In the genomic region with DNA sequence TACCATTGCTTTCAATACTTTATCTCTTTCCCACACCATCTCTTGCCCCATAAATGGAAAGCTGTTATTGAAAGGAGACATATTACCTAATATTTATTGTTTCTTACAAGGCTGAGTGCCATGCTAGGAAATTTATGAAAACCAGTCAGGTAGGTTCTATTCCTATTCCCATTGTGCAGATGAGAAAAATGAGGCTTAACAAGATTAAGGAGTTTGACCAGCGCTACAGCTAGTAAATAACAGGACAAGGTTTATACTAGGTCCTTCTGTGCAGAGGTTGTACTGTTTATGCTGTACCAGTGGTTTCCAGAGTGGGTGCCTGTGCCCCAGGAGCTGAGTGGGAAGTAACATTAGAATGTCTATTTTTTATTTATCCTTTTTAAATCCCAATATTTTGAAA, we compare ENCODE assay signal across 24 cellular contexts. TPM values are rescaled to one million over a fixed set of nuclear protein-coding genes. Genes with fewer than 3 reads are reported as not detected.
DNase-seq lines count a peak whose midpoint lies in the region; ATAC-seq, FAIRE-seq and TF ChIP-seq lines count a peak whose summit lies in the region.
"Had no signal": no experiment of that assay in that cellular context is flagged by ENCODE, and none has a peak within 500 bp of the region (broad histone marks: within the 10 kb centered on the region; RNA-seq: fewer than 3 reads in every experiment).

No MANE protein-coding gene starts in this region.

- no peak overlapping the region for H3K4me3 Mint-ChIP-seq in immature natural killer cell
- H3K4me3 Mint-ChIP-seq: CD4-positive, alpha-beta T cell; CD8-positive, alpha-beta memory T cell had no signal

- H3F3A ChIP-seq in GM23248 (ENCODE audit: insufficient read depth), result peaks cover 43% of the 10 kb centered on the region

- no peak for FAIRE-seq in GM12891 (lab: Jason Lieb, UNC)
- FAIRE-seq: A549, D721Med, GM12878, GM18507, H54 had no signal

- ATAC-seq in esophagus mucosa, result peak; percentile 53
- ATAC-seq: A549, GM12878 had no signal

- H3K4me2 ChIP-seq in GM23248 (ENCODE audit: unreplicated experiment), result no peak overlapping the region
- H3K4me2 ChIP-seq: A549; BLaER1 treated with 17β-estradiol and CSF1 and Interleukin-3, amounts not matched to agents 10 nM and 100 nM had no signal

- H3K36me3 Mint-ChIP-seq in immature natural killer cell, result no peaks in the 10 kb centered on the region
- H3K36me3 Mint-ChIP-seq: CD14-positive monocyte had no signal

- H3K4me1 Mint-ChIP-seq in immature natural killer cell, result no peaks in the 10 kb centered on the region
- H3K4me1 Mint-ChIP-seq: CD14-positive monocyte had no signal

- H3K27me3 ChIP-seq in GM23248 (replicated peaks; ENCODE audit: insufficient read depth), result no peaks in the 10 kb centered on the region
- no peaks in the 10 kb centered on the region for H3K27me3 ChIP-seq in ascending aorta
- H3K27me3 ChIP-seq: BLaER1 treated with 17β-estradiol and CSF1 and Interleukin-3, amounts not matched to agents 10 nM and 100 nM had no signal

- TF ChIP-seq POLR2A in GM12891 (IDR thresholded peaks at IDR 0.05; ENCODE audit: low read depth, low read length), result no peak

- no peak overlapping the region for H2AFZ ChIP-seq in GM23248

- H3K9me3 ChIP-seq in GM23248 (ENCODE audit: low read depth), result no peaks in the 10 kb centered on the region
- H3K9me3 ChIP-seq in ascending aorta, result no peaks in the 10 kb centered on the region
- H3K9me3 ChIP-seq: A549; BE2C; BLaER1 treated with 17β-estradiol and CSF1 and Interleukin-3, amounts not matched to agents 10 nM and 100 nM; HAP-1 had no signal

- H3K4me1 ChIP-seq in GM23248 (ENCODE audit: insufficient read depth), result peaks cover 66% of the 10 kb centered on the region
- peaks cover 12 to 32% of the 10 kb centered on the region in 2 donors for H3K4me1 ChIP-seq in ascending aorta
- H3K4me1 ChIP-seq: BE2C had no signal

- no peak for DNase-seq in GM23248
- peak; percentile 56 for DNase-seq in LNCaP clone FGC (ENCODE audit: low read depth)
- DNase-seq in immature natural killer cell, result no peak
- DNase-seq in ascending aorta (ENCODE audit: low spot score in 2 of 2), result no peak
- no peak for DNase-seq in GM12891 (ENCODE audit: insufficient read length, low spot score)
- DNase-seq: 8988T; ACHN; AML-193; BE2C; CD4-positive, alpha-beta T cell; CD8-positive, alpha-beta memory T cell; DMS 273 treated with DMSO at 0.1 percent for 48 hours; DMS79; GDM1; GOT3 had no signal

- H4K20me1 ChIP-seq in GM23248 (ENCODE audit: insufficient read depth), result no peaks in the 10 kb centered on the region
- H4K20me1 ChIP-seq: BLaER1 treated with 17β-estradiol and CSF1 and Interleukin-3, amounts not matched to agents 10 nM and 100 nM had no signal

- no peak overlapping the region for H3K9ac ChIP-seq in GM23248
- H3K9ac ChIP-seq: BLaER1 treated with 17β-estradiol and CSF1 and Interleukin-3, amounts not matched to agents 10 nM and 100 nM had no signal

- no peak overlapping the region for H3K27ac Mint-ChIP-seq in immature natural killer cell
- H3K27ac Mint-ChIP-seq: CD14-positive monocyte; CD4-positive, alpha-beta T cell; CD8-positive, alpha-beta memory T cell had no signal

- H3K27ac ChIP-seq in GM23248, result peak overlapping the region; percentile 70
- no peak overlapping the region for H3K27ac ChIP-seq in ascending aorta
- H3K27ac ChIP-seq: A549; BLaER1 treated with 17β-estradiol and CSF1 and Interleukin-3, amounts not matched to agents 10 nM and 100 nM had no signal

- intact Hi-C loops in ascending aorta (cut with DNase I), result no loop called here

- H3K36me3 ChIP-seq in GM23248 (ENCODE audit: low read depth) (no peaks in the 10 kb centered on the region), ascending aorta (no peaks in the 10 kb centered on the region)
- H3K36me3 ChIP-seq: BE2C; BLaER1 treated with 17β-estradiol and CSF1 and Interleukin-3, amounts not matched to agents 10 nM and 100 nM; HAP-1 had no signal

- no peaks in the 10 kb centered on the region for H3K9me3 Mint-ChIP-seq in immature natural killer cell
- H3K9me3 Mint-ChIP-seq: CD4-positive, alpha-beta T cell; CD8-positive, alpha-beta memory T cell had no signal

- no peaks in the 10 kb centered on the region for H3K9me2 ChIP-seq in GM23248 (ENCODE audit: insufficient read depth)

- H3K4me3 ChIP-seq in GM23248 (no peak overlapping the region), LNCaP clone FGC (ENCODE audit: low read depth, low read length) (no peak overlapping the region), ascending aorta (no peak overlapping the region)
- H3K4me3 ChIP-seq: A549; BLaER1 treated with 17β-estradiol and CSF1 and Interleukin-3, amounts not matched to agents 10 nM and 100 nM; GM12878; HAP-1 had no signal

- WGBS in GM23248 (ENCODE audit: low coverage in 1 of 2, low lambda C conversion rate in 2 of 2, missing lambda C conversion rate in 2 of 2), 2 experiments, result 94 to 100% methylated on average over 1 of the region's 1 CpG

- TF ChIP-seq CTCF in LNCaP clone FGC (IDR thresholded peaks at IDR 0.05; ENCODE audit: control insufficient read depth, extremely low read depth, insufficient read depth), result no peak
- no peak for TF ChIP-seq CTCF in ascending aorta (IDR thresholded peaks at IDR 0.05)

- H3K27me3 Mint-ChIP-seq in immature natural killer cell (ENCODE audit: low read depth in 3 of 3), result peaks cover under 1 to 6% (median 6%) of the 10 kb centered on the region in 3 donors

- in situ Hi-C loops in GM23248 (cut with MboI), result no loop called here

- H3K79me2 ChIP-seq in GM23248 (ENCODE audit: insufficient read depth), result no peaks in the 10 kb centered on the region

TF ChIP-seq in GM12891, 5 proteins besides CTCF, POLR2A, EP300 and RAD21:
- TF ChIP-seq POLR2AphosphoS5 (IDR thresholded peaks at IDR 0.05; ENCODE audit: low read depth, low read length) (no peak), SPI1 (IDR thresholded peaks at IDR 0.05; ENCODE audit: low read depth, low read length) (no peak), TAF1 (IDR thresholded peaks at IDR 0.05; ENCODE audit: low read depth, low read length) (no peak), PAX5 (IDR thresholded peaks at IDR 0.05; ENCODE audit: insufficient read depth, low read length, severe bottlenecking) (no peak), POU2F2 (IDR thresholded peaks at IDR 0.05; ENCODE audit: low read depth, low read length) (no peak)

RNA-seq across cellular contexts. Expression of gene TCP11, which starts 35.5 kb away (rescaled TPM):
- total RNA-seq in GM23248 (2014; rRNA removed; shearing (Covaris generic)), result not detected in 2 replicates
- not detected in 2 replicates for polyA plus RNA-seq in GM23248 (2016; fragmentation: Nextera tagmentation; extraction: Ambion mirVana)
- not detected for total RNA-seq in esophagus mucosa
- not detected for polyA plus RNA-seq in immature natural killer cell
- 0.43 TPM for total RNA-seq in ascending aorta
- polyA plus RNA-seq in GM12891 (2012; ENCODE audit: low read depth, missing spikeins), result 0.23 TPM
- total RNA-seq: CD4-positive, alpha-beta T cell; CD8-positive, alpha-beta memory T cell; GM12878 had no signal
- polyA plus RNA-seq: CD14-positive monocyte; CD8-positive, alpha-beta memory T cell; GM12878 had no signal

RNA-seq across cellular contexts. Expression of gene SCUBE3, which starts 37.1 kb away (rescaled TPM):
- 31.5 and 31.6 TPM in 2 replicates for total RNA-seq in GM23248 (2014; rRNA removed; shearing (Covaris generic))
- 21.6 and 24.0 TPM in 2 replicates for polyA plus RNA-seq in GM23248 (2016; fragmentation: Nextera tagmentation; extraction: Ambion mirVana)
- total RNA-seq in esophagus mucosa, result 0.12 TPM
- under 1 TPM in 2 of 3 donors, not detected in 1; 0.02 to 0.29 TPM for polyA plus RNA-seq in immature natural killer cell
- 29.5 TPM for total RNA-seq in ascending aorta
- 0.04 TPM for polyA plus RNA-seq in GM12891 (2012; ENCODE audit: low read depth, missing spikeins)
- total RNA-seq: CD4-positive, alpha-beta T cell had no signal
- polyA plus RNA-seq: CD14-positive monocyte had no signal

Comparison
In these comparisons a context has a peak if more than half of its experiments do, and no peak if none do; other contexts are left out.
1. RNA of gene SCUBE3, which starts 37.1 kb away (total RNA-seq): 31.5 to 31.6 TPM in GM23248 and 29.5 TPM in ascending aorta (single experiment); 0.12 TPM in esophagus mucosa (single experiment); every median in the first group is over 10 times any median in the second.